Comparison of ENCODE assay signal across 16 cellular contexts in the genomic region with DNA sequence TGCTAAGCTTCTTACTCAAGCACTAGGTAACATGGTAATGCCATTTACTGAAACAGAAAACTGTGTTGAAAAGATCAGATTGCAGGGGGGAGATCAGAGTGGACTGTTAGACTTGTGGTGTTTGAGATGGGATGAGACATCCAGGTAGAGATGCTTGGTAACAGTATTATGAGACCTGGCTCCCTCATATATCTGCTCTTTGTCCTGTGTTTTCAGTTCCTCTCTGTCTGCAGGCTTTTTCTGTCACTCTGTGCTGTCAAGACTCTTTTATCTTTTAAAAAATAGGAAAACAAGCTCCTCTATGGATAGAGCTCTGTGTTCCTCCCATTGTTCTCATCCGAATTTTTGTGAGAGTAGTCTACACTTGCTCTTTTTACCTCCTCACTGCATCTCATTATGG. TPM values are rescaled to one million over a fixed set of nuclear protein-coding genes. Genes with fewer than 3 reads are reported as not detected.
DNase-seq lines count a peak whose midpoint lies in the region; FAIRE-seq and TF ChIP-seq lines count a peak whose summit lies in the region.
"Had no signal": no experiment of that assay in that cellular context is flagged by ENCODE, and none has a peak within 500 bp of the region (broad histone marks: within the 10 kb centered on the region; RNA-seq: fewer than 3 reads in every experiment).

No MANE protein-coding gene starts in this region.

- no peak for TF ChIP-seq CTCF in esophagus muscularis mucosa (IDR thresholded peaks at IDR 0.05)
- TF ChIP-seq CTCF in neutrophil (IDR thresholded peaks at IDR 0.05): no peak
- TF ChIP-seq CTCF in suprapubic skin (IDR thresholded peaks at IDR 0.05): no peak

- TF ChIP-seq EP300 in esophagus muscularis mucosa (IDR thresholded peaks at IDR 0.05) (no peak), suprapubic skin (IDR thresholded peaks at IDR 0.05) (no peak)

- WGBS in esophagus muscularis mucosa: 40% methylated on average over 1 of the region's 1 CpG
- 62% methylated on average over 1 of the region's 1 CpG for WGBS in suprapubic skin

- H3K9me3 ChIP-seq in esophagus muscularis mucosa (no peaks in the 10 kb centered on the region), neutrophil (no peaks in the 10 kb centered on the region), suprapubic skin (no peaks in the 10 kb centered on the region)
- H3K9me3 ChIP-seq: Caco-2 had no signal

- H3K4me1 ChIP-seq in esophagus muscularis mucosa: peaks cover 17 to 57% (median 51%) of the 10 kb centered on the region in 4 donors
- peaks cover 4 to 5% of the 10 kb centered on the region in 2 experiments for H3K4me1 ChIP-seq in neutrophil (ENCODE audit: control insufficient read depth in 1 of 2, insufficient read depth in 1 of 2, low read depth in 1 of 2, low read length in 1 of 2)
- no peaks in the 10 kb centered on the region for H3K4me1 ChIP-seq in suprapubic skin

- no peak for DNase-seq in GM12891 (ENCODE audit: insufficient read length, low spot score)
- DNase-seq in GM12892 (ENCODE audit: insufficient read length): no peak
- no peak for DNase-seq in esophagus muscularis mucosa (ENCODE audit: extremely low spot score)
- DNase-seq in amygdala (lab: John Stamatoyannopoulos, UW): no peak
- no peak for DNase-seq in suprapubic skin (ENCODE audit: low spot score in 2 of 2)
- DNase-seq in SHP77 treated with DMSO at 0.1 percent for 48 hours (lab: John Stamatoyannopoulos, UW): no peak
- DNase-seq: C1 segment of cervical spinal cord; Caco-2; CD4-positive, CD25-positive, alpha-beta regulatory T cell; CD8-positive, alpha-beta T cell; DMS79; EL; GDM1; H9 had no signal

- peaks cover 0 to 37% (median 16%) of the 10 kb centered on the region in 4 donors for H3K36me3 ChIP-seq in esophagus muscularis mucosa
- H3K36me3 ChIP-seq in neutrophil: peaks cover 81% of the 10 kb centered on the region
- H3K36me3 ChIP-seq in suprapubic skin: peaks cover 34% of the 10 kb centered on the region

- FAIRE-seq in GM12891 (lab: Jason Lieb, UNC): peak; percentile 52
- FAIRE-seq in GM12892 (lab: Jason Lieb, UNC): peak; percentile 9

- H3K4me3 ChIP-seq in esophagus muscularis mucosa (no peak overlapping the region), neutrophil (ENCODE audit: low read depth in 1 of 2, low read length in 1 of 2) (no peak overlapping the region), suprapubic skin (no peak overlapping the region)
- H3K4me3 ChIP-seq: GM23338 had no signal

- H3K27ac ChIP-seq in esophagus muscularis mucosa (replicated peaks in 1 of 4): peak overlapping the region; percentile 67 to 80 (median 70)
- H3K27ac ChIP-seq in neutrophil: peak overlapping the region; percentile 21
- no peak overlapping the region for H3K27ac ChIP-seq in suprapubic skin

- H3K27me3 ChIP-seq in esophagus muscularis mucosa (no peaks in the 10 kb centered on the region), neutrophil (no peaks in the 10 kb centered on the region), suprapubic skin (no peaks in the 10 kb centered on the region)

- no peak for TF ChIP-seq POLR2A in GM12891 (IDR thresholded peaks at IDR 0.05; ENCODE audit: low read depth, low read length)
- no peak for TF ChIP-seq POLR2A in GM12892 (IDR thresholded peaks at IDR 0.05; ENCODE audit: low read depth, low read length)
- TF ChIP-seq POLR2A in esophagus muscularis mucosa (IDR thresholded peaks at IDR 0.05; ENCODE audit: low read depth): no peak
- TF ChIP-seq POLR2A in suprapubic skin (IDR thresholded peaks at IDR 0.05): no peak

- intact Hi-C loops in esophagus muscularis mucosa (cut with DNase I): loop anchor here (10.0 kb wide), 1 partner anchor 58 kb away; no protein-coding TSS in a partner anchor

TF ChIP-seq in GM12891, 5 proteins besides CTCF, POLR2A, EP300 and RAD21:
- TF ChIP-seq POU2F2 (IDR thresholded peaks at IDR 0.05; ENCODE audit: low read depth, low read length) (no peak), PAX5 (IDR thresholded peaks at IDR 0.05; ENCODE audit: insufficient read depth, low read length, severe bottlenecking) (no peak), SPI1 (IDR thresholded peaks at IDR 0.05; ENCODE audit: low read depth, low read length) (peak; percentile 70)

RNA-seq across cellular contexts. Expression of a gene that starts 48.1 kb away (rescaled TPM):
- 2.8 TPM for polyA plus RNA-seq in GM12891 (2012; ENCODE audit: low read depth, missing spikeins)
- polyA plus RNA-seq in GM12892 (2012; ENCODE audit: missing spikeins): 6.8 TPM
- total RNA-seq in esophagus muscularis mucosa (10 to 100 TPM; 14.2 to 45.8 (median 32.1) TPM), suprapubic skin (10 to 100 TPM in 1 of 4 donors, 1 to 10 TPM in 3; 2.4 to 13.6 (median 4.8) TPM)
